In the genomic region with DNA sequence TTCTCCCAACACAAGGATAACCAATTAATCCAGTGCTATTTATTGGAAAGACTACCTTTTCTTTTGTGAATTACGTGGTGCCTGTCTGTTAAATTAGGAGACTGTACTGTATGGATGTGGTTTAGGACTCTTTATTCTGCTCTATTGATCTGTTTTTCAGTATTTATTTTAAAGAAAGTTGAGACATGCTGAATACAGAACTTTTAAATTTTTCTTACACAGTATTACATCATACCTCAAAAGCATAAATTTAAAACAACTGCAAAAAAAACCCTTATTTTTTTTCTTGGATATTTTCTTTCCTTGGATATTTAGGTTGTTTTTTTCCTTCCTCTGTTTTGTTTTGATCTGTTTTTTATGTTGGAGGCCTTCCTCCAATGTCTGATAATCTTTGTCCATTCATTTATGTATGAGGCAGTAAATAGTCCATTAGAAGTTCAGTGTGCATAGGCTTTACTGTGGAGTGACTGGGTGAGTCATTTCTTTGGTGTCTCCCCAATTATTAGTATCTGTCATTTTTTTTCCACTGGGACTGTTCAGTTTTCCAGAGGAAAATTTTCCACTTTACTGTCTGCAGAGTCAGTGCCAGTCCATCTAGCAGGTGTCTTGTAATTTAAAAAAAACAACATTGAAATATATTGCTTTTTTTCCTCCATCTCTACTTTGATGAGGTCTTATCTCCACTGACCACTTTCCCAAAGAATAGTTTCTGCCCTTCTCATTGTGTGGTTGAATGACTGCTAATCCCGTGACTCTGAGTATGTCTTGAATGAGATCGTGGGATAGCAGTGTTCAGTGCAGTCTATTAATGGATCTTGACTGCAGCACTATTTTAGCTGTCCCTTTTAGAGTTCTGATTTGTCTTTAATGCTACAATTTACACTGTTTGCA, we compare ENCODE assay signal across 1 cellular context.
TF ChIP-seq lines count a peak whose summit lies in the region.

No MANE protein-coding gene starts in this region.

TF ChIP-seq in K562, 482 proteins besides CTCF, POLR2A, EP300 and RAD21 (continued from another document and continues in another):
- TF ChIP-seq, protein P1, sequence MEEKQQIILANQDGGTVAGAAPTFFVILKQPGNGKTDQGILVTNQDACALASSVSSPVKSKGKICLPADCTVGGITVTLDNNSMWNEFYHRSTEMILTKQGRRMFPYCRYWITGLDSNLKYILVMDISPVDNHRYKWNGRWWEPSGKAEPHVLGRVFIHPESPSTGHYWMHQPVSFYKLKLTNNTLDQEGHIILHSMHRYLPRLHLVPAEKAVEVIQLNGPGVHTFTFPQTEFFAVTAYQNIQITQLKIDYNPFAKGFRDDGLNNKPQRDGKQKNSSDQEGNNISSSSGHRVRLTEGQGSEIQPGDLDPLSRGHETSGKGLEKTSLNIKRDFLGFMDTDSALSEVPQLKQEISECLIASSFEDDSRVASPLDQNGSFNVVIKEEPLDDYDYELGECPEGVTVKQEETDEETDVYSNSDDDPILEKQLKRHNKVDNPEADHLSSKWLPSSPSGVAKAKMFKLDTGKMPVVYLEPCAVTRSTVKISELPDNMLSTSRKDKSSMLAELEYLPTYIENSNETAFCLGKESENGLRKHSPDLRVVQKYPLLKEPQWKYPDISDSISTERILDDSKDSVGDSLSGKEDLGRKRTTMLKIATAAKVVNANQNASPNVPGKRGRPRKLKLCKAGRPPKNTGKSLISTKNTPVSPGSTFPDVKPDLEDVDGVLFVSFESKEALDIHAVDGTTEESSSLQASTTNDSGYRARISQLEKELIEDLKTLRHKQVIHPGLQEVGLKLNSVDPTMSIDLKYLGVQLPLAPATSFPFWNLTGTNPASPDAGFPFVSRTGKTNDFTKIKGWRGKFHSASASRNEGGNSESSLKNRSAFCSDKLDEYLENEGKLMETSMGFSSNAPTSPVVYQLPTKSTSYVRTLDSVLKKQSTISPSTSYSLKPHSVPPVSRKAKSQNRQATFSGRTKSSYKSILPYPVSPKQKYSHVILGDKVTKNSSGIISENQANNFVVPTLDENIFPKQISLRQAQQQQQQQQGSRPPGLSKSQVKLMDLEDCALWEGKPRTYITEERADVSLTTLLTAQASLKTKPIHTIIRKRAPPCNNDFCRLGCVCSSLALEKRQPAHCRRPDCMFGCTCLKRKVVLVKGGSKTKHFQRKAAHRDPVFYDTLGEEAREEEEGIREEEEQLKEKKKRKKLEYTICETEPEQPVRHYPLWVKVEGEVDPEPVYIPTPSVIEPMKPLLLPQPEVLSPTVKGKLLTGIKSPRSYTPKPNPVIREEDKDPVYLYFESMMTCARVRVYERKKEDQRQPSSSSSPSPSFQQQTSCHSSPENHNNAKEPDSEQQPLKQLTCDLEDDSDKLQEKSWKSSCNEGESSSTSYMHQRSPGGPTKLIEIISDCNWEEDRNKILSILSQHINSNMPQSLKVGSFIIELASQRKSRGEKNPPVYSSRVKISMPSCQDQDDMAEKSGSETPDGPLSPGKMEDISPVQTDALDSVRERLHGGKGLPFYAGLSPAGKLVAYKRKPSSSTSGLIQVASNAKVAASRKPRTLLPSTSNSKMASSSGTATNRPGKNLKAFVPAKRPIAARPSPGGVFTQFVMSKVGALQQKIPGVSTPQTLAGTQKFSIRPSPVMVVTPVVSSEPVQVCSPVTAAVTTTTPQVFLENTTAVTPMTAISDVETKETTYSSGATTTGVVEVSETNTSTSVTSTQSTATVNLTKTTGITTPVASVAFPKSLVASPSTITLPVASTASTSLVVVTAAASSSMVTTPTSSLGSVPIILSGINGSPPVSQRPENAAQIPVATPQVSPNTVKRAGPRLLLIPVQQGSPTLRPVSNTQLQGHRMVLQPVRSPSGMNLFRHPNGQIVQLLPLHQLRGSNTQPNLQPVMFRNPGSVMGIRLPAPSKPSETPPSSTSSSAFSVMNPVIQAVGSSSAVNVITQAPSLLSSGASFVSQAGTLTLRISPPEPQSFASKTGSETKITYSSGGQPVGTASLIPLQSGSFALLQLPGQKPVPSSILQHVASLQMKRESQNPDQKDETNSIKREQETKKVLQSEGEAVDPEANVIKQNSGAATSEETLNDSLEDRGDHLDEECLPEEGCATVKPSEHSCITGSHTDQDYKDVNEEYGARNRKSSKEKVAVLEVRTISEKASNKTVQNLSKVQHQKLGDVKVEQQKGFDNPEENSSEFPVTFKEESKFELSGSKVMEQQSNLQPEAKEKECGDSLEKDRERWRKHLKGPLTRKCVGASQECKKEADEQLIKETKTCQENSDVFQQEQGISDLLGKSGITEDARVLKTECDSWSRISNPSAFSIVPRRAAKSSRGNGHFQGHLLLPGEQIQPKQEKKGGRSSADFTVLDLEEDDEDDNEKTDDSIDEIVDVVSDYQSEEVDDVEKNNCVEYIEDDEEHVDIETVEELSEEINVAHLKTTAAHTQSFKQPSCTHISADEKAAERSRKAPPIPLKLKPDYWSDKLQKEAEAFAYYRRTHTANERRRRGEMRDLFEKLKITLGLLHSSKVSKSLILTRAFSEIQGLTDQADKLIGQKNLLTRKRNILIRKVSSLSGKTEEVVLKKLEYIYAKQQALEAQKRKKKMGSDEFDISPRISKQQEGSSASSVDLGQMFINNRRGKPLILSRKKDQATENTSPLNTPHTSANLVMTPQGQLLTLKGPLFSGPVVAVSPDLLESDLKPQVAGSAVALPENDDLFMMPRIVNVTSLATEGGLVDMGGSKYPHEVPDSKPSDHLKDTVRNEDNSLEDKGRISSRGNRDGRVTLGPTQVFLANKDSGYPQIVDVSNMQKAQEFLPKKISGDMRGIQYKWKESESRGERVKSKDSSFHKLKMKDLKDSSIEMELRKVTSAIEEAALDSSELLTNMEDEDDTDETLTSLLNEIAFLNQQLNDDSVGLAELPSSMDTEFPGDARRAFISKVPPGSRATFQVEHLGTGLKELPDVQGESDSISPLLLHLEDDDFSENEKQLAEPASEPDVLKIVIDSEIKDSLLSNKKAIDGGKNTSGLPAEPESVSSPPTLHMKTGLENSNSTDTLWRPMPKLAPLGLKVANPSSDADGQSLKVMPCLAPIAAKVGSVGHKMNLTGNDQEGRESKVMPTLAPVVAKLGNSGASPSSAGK (IDR thresholded peaks at IDR 0.05): 0 out of 2 replicates have a peak, but pooled peaks have one; percentile 7
- TF ChIP-seq, protein P2, sequence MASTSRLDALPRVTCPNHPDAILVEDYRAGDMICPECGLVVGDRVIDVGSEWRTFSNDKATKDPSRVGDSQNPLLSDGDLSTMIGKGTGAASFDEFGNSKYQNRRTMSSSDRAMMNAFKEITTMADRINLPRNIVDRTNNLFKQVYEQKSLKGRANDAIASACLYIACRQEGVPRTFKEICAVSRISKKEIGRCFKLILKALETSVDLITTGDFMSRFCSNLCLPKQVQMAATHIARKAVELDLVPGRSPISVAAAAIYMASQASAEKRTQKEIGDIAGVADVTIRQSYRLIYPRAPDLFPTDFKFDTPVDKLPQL (IDR thresholded peaks at IDR 0.05; ENCODE audit: extremely low read depth, insufficient read length): no peak
- no peak for TF ChIP-seq ZNF561 (CRISPR knock-in tag; conservative IDR thresholded peaks at IDR 0.05)
- TF ChIP-seq SMAD3 (CRISPR knock-in tag; conservative IDR thresholded peaks at IDR 0.05): no peak
- TF ChIP-seq NBN (IDR thresholded peaks at IDR 0.05; ENCODE audit: low read depth): peak; percentile 61; the same call in 1 of the 2 replicates
- no peak for TF ChIP-seq ZNF695 (CRISPR knock-in tag; IDR thresholded peaks at IDR 0.05)
- TF ChIP-seq, protein P3, sequence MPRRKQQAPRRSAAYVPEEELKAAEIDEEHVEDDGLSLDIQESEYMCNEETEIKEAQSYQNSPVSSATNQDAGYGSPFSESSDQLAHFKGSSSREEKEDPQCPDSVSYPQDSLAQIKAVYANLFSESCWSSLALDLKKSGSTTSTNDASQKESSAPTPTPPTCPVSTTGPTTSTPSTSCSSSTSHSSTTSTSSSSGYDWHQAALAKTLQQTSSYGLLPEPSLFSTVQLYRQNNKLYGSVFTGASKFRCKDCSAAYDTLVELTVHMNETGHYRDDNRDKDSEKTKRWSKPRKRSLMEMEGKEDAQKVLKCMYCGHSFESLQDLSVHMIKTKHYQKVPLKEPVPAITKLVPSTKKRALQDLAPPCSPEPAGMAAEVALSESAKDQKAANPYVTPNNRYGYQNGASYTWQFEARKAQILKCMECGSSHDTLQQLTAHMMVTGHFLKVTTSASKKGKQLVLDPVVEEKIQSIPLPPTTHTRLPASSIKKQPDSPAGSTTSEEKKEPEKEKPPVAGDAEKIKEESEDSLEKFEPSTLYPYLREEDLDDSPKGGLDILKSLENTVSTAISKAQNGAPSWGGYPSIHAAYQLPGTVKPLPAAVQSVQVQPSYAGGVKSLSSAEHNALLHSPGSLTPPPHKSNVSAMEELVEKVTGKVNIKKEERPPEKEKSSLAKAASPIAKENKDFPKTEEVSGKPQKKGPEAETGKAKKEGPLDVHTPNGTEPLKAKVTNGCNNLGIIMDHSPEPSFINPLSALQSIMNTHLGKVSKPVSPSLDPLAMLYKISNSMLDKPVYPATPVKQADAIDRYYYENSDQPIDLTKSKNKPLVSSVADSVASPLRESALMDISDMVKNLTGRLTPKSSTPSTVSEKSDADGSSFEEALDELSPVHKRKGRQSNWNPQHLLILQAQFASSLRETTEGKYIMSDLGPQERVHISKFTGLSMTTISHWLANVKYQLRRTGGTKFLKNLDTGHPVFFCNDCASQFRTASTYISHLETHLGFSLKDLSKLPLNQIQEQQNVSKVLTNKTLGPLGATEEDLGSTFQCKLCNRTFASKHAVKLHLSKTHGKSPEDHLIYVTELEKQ (CRISPR knock-in tag; IDR thresholded peaks at IDR 0.05): no peak
- TF ChIP-seq GABPB1 (CRISPR knock-in tag; IDR thresholded peaks at IDR 0.05): no peak
- TF ChIP-seq POLR2G (IDR thresholded peaks at IDR 0.05; ENCODE audit: low read depth, low read length): no peak
- TF ChIP-seq XRCC5 (IDR thresholded peaks at IDR 0.05; ENCODE audit: low read depth, low read length): no peak
- TF ChIP-seq, protein P4, sequence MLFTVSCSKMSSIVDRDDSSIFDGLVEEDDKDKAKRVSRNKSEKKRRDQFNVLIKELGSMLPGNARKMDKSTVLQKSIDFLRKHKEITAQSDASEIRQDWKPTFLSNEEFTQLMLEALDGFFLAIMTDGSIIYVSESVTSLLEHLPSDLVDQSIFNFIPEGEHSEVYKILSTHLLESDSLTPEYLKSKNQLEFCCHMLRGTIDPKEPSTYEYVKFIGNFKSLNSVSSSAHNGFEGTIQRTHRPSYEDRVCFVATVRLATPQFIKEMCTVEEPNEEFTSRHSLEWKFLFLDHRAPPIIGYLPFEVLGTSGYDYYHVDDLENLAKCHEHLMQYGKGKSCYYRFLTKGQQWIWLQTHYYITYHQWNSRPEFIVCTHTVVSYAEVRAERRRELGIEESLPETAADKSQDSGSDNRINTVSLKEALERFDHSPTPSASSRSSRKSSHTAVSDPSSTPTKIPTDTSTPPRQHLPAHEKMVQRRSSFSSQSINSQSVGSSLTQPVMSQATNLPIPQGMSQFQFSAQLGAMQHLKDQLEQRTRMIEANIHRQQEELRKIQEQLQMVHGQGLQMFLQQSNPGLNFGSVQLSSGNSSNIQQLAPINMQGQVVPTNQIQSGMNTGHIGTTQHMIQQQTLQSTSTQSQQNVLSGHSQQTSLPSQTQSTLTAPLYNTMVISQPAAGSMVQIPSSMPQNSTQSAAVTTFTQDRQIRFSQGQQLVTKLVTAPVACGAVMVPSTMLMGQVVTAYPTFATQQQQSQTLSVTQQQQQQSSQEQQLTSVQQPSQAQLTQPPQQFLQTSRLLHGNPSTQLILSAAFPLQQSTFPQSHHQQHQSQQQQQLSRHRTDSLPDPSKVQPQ (CRISPR knock-in tag; IDR thresholded peaks at IDR 0.05; ENCODE audit: borderline replicate concordance): no peak
- TF ChIP-seq, protein P5, sequence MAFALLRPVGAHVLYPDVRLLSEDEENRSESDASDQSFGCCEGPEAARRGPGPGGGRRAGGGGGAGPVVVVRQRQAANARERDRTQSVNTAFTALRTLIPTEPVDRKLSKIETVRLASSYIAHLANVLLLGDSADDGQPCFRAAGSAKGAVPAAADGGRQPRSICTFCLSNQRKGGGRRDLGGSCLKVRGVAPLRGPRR (CRISPR knock-in tag; IDR thresholded peaks at IDR 0.05): no peak
- TF ChIP-seq FOXM1 (IDR thresholded peaks at IDR 0.05; ENCODE audit: low read depth): no peak
- TF ChIP-seq FOXM1 (CRISPR knock-in tag; IDR thresholded peaks at IDR 0.05; ENCODE audit: low read depth): no peak
- TF ChIP-seq ZNF644 (tag; IDR thresholded peaks at IDR 0.05; ENCODE audit: low read depth): peak; percentile 50; the same call in 1 of the 2 replicates
- TF ChIP-seq RBM22 (IDR thresholded peaks at IDR 0.05; ENCODE audit: low read depth, low read length, poor library complexity, severe bottlenecking): no peak
- no peak for TF ChIP-seq ZNF324 (CRISPR knock-in tag; IDR thresholded peaks at IDR 0.05)
- no peak for TF ChIP-seq NCOA2 (IDR thresholded peaks at IDR 0.05; ENCODE audit: partially characterized antibody in 2 of 2)
- TF ChIP-seq, protein P6, sequence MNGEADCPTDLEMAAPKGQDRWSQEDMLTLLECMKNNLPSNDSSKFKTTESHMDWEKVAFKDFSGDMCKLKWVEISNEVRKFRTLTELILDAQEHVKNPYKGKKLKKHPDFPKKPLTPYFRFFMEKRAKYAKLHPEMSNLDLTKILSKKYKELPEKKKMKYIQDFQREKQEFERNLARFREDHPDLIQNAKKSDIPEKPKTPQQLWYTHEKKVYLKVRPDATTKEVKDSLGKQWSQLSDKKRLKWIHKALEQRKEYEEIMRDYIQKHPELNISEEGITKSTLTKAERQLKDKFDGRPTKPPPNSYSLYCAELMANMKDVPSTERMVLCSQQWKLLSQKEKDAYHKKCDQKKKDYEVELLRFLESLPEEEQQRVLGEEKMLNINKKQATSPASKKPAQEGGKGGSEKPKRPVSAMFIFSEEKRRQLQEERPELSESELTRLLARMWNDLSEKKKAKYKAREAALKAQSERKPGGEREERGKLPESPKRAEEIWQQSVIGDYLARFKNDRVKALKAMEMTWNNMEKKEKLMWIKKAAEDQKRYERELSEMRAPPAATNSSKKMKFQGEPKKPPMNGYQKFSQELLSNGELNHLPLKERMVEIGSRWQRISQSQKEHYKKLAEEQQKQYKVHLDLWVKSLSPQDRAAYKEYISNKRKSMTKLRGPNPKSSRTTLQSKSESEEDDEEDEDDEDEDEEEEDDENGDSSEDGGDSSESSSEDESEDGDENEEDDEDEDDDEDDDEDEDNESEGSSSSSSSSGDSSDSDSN (IDR thresholded peaks at IDR 0.05; ENCODE audit: borderline replicate concordance in 1 of 2, low read depth in 2 of 2, low read length in 2 of 2): no peak
- no peak for TF ChIP-seq ETS2 (tag; IDR thresholded peaks at IDR 0.05; ENCODE audit: borderline replicate concordance, poor library complexity, severe bottlenecking)
- TF ChIP-seq, protein P7, sequence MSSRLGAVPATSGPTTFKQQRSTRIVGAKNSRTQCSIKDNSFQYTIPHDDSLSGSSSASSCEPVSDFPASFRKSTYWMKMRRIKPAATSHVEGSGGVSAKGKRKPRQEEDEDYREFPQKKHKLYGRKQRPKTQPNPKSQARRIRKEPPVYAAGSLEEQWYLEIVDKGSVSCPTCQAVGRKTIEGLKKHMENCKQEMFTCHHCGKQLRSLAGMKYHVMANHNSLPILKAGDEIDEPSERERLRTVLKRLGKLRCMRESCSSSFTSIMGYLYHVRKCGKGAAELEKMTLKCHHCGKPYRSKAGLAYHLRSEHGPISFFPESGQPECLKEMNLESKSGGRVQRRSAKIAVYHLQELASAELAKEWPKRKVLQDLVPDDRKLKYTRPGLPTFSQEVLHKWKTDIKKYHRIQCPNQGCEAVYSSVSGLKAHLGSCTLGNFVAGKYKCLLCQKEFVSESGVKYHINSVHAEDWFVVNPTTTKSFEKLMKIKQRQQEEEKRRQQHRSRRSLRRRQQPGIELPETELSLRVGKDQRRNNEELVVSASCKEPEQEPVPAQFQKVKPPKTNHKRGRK (tag; IDR thresholded peaks at IDR 0.05): no peak
- peak; percentile 99 for TF ChIP-seq SOX6 (IDR thresholded peaks at IDR 0.05)
- TF ChIP-seq NCOA4 (IDR thresholded peaks at IDR 0.05; ENCODE audit: partially characterized antibody): no peak
- TF ChIP-seq BHLHE40 (IDR thresholded peaks at IDR 0.05; ENCODE audit: low read length): peak; percentile 97
- TF ChIP-seq MEF2A (IDR thresholded peaks at IDR 0.05; ENCODE audit: control insufficient read depth, low read depth, low read length): 0 out of 2 replicates have a peak, but pooled peaks have one; percentile 36
- no peak for TF ChIP-seq MCM5 (IDR thresholded peaks at IDR 0.05; ENCODE audit: low read depth)
- TF ChIP-seq ZNF184 (CRISPR knock-in tag; IDR thresholded peaks at IDR 0.05): no peak
- no peak for TF ChIP-seq XRCC4 (IDR thresholded peaks at IDR 0.05; ENCODE audit: extremely low read depth, insufficient read depth, insufficient read length)
